8 cellular contexts compared by ENCODE assay signal in genomic region chr15:90401499-90401898, GRCh38. TPM values are rescaled to one million over a fixed set of nuclear protein-coding genes. Genes with fewer than 3 reads are reported as not detected.
DNase-seq lines count a peak whose midpoint lies in the region; ATAC-seq and TF ChIP-seq lines count a peak whose summit lies in the region.

No MANE protein-coding gene starts in this region.

- TF ChIP-seq CTCF in spleen (IDR thresholded peaks at IDR 0.05 in 8 of 11, conservative IDR thresholded peaks at IDR 0.05 in 3 of 11): no peak

- peaks cover 28 to 100% (median 93%) of the 10 kb centered on the region in 6 donors for H3K4me1 ChIP-seq in spleen

- peaks cover 38% of the 10 kb centered on the region for H3K4me1 Mint-ChIP-seq in T-helper 17 cell

- H3K4me3 ChIP-seq in spleen: peak overlapping the region in 2 of 8 donors; percentile 3 to 59

- intact Hi-C loops in left ventricle myocardium superior (cut with micrococcal nuclease): no loop called here
- intact Hi-C loops in spleen (cut with DNase I; ENCODE audit: low total_unique reads): no loop called here

- no peaks in the 10 kb centered on the region for H3K36me3 ChIP-seq in spleen

- peaks cover 4% of the 10 kb centered on the region for H3K36me3 Mint-ChIP-seq in T-helper 17 cell (ENCODE audit: low read depth)

- ATAC-seq in T-helper 17 cell (no peak), left ventricle myocardium superior (peak; percentile 12), HG03342 (IDR thresholded peaks at IDR 0.05; ENCODE audit: unreplicated experiment) (no peak)

- WGBS in spleen, 5 donors: 31 to 41% (median 37%) methylated on average over 1 of the region's 1 CpG

- no peaks in the 10 kb centered on the region for H3K27me3 ChIP-seq in spleen (replicated peaks in 1 of 7)

- peak overlapping the region; percentile 32 to 94 (median 88) for H3K27ac ChIP-seq in spleen

- TF ChIP-seq POLR2A in spleen (IDR thresholded peaks at IDR 0.05): no peak

- peak overlapping the region; percentile 100 for H3K27ac Mint-ChIP-seq in T-helper 17 cell

- no peaks in the 10 kb centered on the region for H3K27me3 Mint-ChIP-seq in T-helper 17 cell

- H3K4me3 Mint-ChIP-seq in T-helper 17 cell: peak overlapping the region; percentile 61

- DNase-seq in DMS 273 (lab: John Stamatoyannopoulos, UW; ENCODE audit: unreplicated experiment): peak; percentile 8
- no peak for DNase-seq in DMS 273 treated with DMSO at 0.1 percent for 48 hours (lab: John Stamatoyannopoulos, UW)
- no peak for DNase-seq in T-helper 17 cell
- no peak for DNase-seq in left ventricle myocardium superior
- no peak for DNase-seq in spleen
- DNase-seq in activated effector memory CD4-positive, alpha-beta T cell treated with Interleukin-2 at 50 U/mL for 16 hours: no peak
- DNase-seq in NCI-H1105 (lab: John Stamatoyannopoulos, UW): no peak

- H3K9me3 ChIP-seq in T-helper 17 cell (ENCODE audit: control insufficient read depth, low read length, poor library complexity, severe bottlenecking): no peaks in the 10 kb centered on the region
- H3K9me3 ChIP-seq in spleen: no peaks in the 10 kb centered on the region

RNA-seq across cellular contexts. Expression of gene IQGAP1, which starts 13.5 kb away (rescaled TPM):
- total RNA-seq in T-helper 17 cell: 100 to 1,000 TPM; 131 to 157 TPM
- total RNA-seq in left ventricle myocardium superior: 35.4 TPM
- total RNA-seq in spleen: 100 to 1,000 TPM; 190 to 282 (median 261) TPM
- polyA plus RNA-seq in spleen: 10 to 100 TPM; 48.1 to 72.0 (median 51.6) TPM

RNA-seq across cellular contexts. Expression of gene ZNF774, which starts 49.4 kb away (rescaled TPM):
- total RNA-seq in T-helper 17 cell: under 1 TPM in 1 of 2 donors, not detected in 1; 0.15 TPM
- 4.9 TPM for total RNA-seq in left ventricle myocardium superior
- total RNA-seq in spleen: 1 to 10 TPM in 6 of 7 donors, under 1 TPM in 1; 0.77 to 4.2 (median 1.8) TPM
- under 1 TPM; 0.17 to 0.29 (median 0.20) TPM for polyA plus RNA-seq in spleen
